In the genomic region with DNA sequence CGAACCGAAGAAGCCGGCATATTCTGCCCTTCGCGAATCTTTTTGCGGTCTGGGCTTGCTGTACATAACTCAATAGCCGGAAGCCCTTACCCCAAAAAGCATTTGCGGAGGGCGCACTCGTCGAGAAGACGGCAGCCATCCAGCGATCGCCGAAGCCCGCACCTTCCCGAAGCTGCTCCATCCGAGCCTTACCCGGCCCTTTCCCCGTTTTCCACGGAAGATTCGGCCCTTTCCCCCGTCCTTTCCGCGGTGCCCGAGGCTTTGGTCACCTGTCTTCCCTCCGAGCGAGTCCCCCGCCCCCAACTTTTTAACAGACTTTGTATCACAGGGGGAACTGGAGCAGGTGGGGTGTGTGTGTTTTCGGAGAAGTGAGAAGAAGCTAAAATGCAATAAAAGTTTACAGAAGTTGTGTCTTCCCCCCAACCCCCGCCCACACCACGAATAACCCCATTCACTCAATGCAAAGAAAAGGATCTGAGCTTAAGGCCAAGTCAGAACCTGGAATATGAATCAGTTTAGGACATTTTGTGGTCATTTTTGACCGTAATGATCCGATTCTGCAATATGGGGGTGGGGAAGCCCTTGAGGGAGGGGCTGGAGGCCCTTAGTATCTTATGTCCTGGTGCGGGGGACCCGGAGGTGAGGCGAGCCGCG, we compare ENCODE assay signal across 10 cellular contexts.
DNase-seq lines count a peak whose midpoint lies in the region; ATAC-seq and TF ChIP-seq lines count a peak whose summit lies in the region.
"Had no signal": no experiment of that assay in that cellular context is flagged by ENCODE, and none has a peak within 500 bp of the region (broad histone marks: within the 10 kb centered on the region; RNA-seq: fewer than 3 reads in every experiment).

No MANE protein-coding gene starts in this region.

- no peaks in the 10 kb centered on the region for H3K36me3 ChIP-seq in vagina
- H3K36me3 ChIP-seq: gastroesophageal sphincter had no signal

- peaks cover 25% of the 10 kb centered on the region for H3K27me3 ChIP-seq in vagina

- H3K4me3 Mint-ChIP-seq in chondrocyte (ENCODE audit: unreplicated experiment): peak overlapping the region; percentile 74
- H3K4me3 Mint-ChIP-seq in nephron: peak overlapping the region; percentile 81 to 86 (median 82)

- POLR2A ChIA-PET in HEK293T (lab: Yijun Ruan, JAX): no interaction called here

- H3K27ac ChIP-seq in vagina: no peak overlapping the region
- H3K27ac ChIP-seq: gastroesophageal sphincter had no signal

- DNase-seq in AG10803 (ENCODE audit: low read depth) (no peak), HEK293T (ENCODE audit: extremely low spot score) (peak; percentile 18), chondrocyte (ENCODE audit: low spot score) (no peak), vagina (ENCODE audit: extremely low spot score in 2 of 2) (no peak), NCI-H1694 (lab: John Stamatoyannopoulos, UW) (no peak), NCI-H510A (lab: John Stamatoyannopoulos, UW) (no peak)
- DNase-seq: DND-41 had no signal

- H3K9me3 ChIP-seq in vagina: no peaks in the 10 kb centered on the region
- H3K9me3 ChIP-seq: gastroesophageal sphincter had no signal

- no peak for ATAC-seq in GM18873 (IDR thresholded peaks at IDR 0.05; ENCODE audit: low FRiP score, unreplicated experiment)
- ATAC-seq: gastroesophageal sphincter had no signal

- H3K4me3 ChIP-seq in AG10803 (ENCODE audit: low read length) (peak overlapping the region; percentile 63), vagina (peak overlapping the region in 1 of 2 donors; percentile 27)

- no peak overlapping the region for H3K27ac Mint-ChIP-seq in chondrocyte (ENCODE audit: unreplicated experiment)
- no peak overlapping the region for H3K27ac Mint-ChIP-seq in nephron

- no peak for TF ChIP-seq POLR2A in vagina (IDR thresholded peaks at IDR 0.05)

- intact Hi-C loops in vagina (cut with DNase I): no loop called here

- TF ChIP-seq CTCF in AG10803 (conservative IDR thresholded peaks at IDR 0.05; ENCODE audit: low read length) (no peak), chondrocyte (IDR thresholded peaks at IDR 0.05) (no peak), nephron (IDR thresholded peaks at IDR 0.05; ENCODE audit: unreplicated experiment in 3 of 3) (no peak), vagina (IDR thresholded peaks at IDR 0.05) (no peak)

- H3K4me1 ChIP-seq in vagina: peaks cover 34% of the 10 kb centered on the region

- H3K36me3 Mint-ChIP-seq in chondrocyte (ENCODE audit: low read depth) (peaks cover 4% of the 10 kb centered on the region), nephron (ENCODE audit: low read depth) (no peaks in the 10 kb centered on the region)

- H3K27me3 Mint-ChIP-seq in chondrocyte (ENCODE audit: low read depth) (peaks cover 78% of the 10 kb centered on the region), nephron (ENCODE audit: low read depth) (peaks cover 100% of the 10 kb centered on the region)

- CTCF ChIA-PET in HEK293T (lab: Yijun Ruan, JAX): interaction anchor here (1.0 kb wide), 1 partner anchor 14 kb away, joined by 3 read pairs; no protein-coding TSS in a partner anchor

- H3K9me3 Mint-ChIP-seq in chondrocyte (ENCODE audit: low read depth) (no peaks in the 10 kb centered on the region), nephron (no peaks in the 10 kb centered on the region)

- H3K4me1 Mint-ChIP-seq in chondrocyte (ENCODE audit: low read depth): peaks cover 40% of the 10 kb centered on the region
- H3K4me1 Mint-ChIP-seq in nephron: peaks cover 55% of the 10 kb centered on the region

TF ChIP-seq in HEK293T, 16 proteins besides CTCF, POLR2A, EP300 and RAD21:
- TF ChIP-seq FOXA1 (IDR thresholded peaks at IDR 0.05): no peak
- TF ChIP-seq CTBP1 (IDR thresholded peaks at IDR 0.05; ENCODE audit: borderline replicate concordance): no peak
- TF ChIP-seq SP1 (IDR thresholded peaks at IDR 0.05): no peak
- no peak for TF ChIP-seq ZNF384 (IDR thresholded peaks at IDR 0.05)
- no peak for TF ChIP-seq NFRKB (IDR thresholded peaks at IDR 0.05)
